Comparison of ENCODE assay signal across 1 cellular context in the genomic region with DNA sequence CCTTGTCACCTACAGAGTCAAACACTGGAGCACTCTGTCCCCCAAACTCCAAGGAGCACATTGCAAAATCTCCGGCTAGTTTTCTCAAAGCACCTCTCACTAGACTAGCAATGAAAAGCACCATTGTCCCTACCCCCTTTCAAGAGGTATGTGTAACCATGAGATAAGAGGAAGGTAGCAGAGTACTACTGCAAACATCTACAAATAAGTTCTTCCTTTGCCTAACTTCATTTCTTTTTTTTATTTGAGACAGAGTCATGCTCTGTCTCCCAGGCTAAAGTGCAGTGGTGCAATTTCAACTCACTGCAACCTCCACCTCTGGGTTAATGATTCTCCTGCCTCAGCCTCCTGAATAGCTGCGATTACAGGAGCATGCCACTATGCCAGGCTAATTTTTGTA.
TF ChIP-seq lines count a peak whose summit lies in the region.

No MANE protein-coding gene starts in this region.

TF ChIP-seq in HepG2, 621 proteins besides CTCF, POLR2A, EP300 and RAD21 (continued from another document):
- TF ChIP-seq, protein P1, sequence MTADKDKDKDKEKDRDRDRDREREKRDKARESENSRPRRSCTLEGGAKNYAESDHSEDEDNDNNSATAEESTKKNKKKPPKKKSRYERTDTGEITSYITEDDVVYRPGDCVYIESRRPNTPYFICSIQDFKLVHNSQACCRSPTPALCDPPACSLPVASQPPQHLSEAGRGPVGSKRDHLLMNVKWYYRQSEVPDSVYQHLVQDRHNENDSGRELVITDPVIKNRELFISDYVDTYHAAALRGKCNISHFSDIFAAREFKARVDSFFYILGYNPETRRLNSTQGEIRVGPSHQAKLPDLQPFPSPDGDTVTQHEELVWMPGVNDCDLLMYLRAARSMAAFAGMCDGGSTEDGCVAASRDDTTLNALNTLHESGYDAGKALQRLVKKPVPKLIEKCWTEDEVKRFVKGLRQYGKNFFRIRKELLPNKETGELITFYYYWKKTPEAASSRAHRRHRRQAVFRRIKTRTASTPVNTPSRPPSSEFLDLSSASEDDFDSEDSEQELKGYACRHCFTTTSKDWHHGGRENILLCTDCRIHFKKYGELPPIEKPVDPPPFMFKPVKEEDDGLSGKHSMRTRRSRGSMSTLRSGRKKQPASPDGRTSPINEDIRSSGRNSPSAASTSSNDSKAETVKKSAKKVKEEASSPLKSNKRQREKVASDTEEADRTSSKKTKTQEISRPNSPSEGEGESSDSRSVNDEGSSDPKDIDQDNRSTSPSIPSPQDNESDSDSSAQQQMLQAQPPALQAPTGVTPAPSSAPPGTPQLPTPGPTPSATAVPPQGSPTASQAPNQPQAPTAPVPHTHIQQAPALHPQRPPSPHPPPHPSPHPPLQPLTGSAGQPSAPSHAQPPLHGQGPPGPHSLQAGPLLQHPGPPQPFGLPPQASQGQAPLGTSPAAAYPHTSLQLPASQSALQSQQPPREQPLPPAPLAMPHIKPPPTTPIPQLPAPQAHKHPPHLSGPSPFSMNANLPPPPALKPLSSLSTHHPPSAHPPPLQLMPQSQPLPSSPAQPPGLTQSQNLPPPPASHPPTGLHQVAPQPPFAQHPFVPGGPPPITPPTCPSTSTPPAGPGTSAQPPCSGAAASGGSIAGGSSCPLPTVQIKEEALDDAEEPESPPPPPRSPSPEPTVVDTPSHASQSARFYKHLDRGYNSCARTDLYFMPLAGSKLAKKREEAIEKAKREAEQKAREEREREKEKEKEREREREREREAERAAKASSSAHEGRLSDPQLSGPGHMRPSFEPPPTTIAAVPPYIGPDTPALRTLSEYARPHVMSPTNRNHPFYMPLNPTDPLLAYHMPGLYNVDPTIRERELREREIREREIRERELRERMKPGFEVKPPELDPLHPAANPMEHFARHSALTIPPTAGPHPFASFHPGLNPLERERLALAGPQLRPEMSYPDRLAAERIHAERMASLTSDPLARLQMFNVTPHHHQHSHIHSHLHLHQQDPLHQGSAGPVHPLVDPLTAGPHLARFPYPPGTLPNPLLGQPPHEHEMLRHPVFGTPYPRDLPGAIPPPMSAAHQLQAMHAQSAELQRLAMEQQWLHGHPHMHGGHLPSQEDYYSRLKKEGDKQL (CRISPR knock-in tag; IDR thresholded peaks at IDR 0.05; ENCODE audit: low read depth), result peak; percentile 71; the same call in 1 of the 2 replicates
- TF ChIP-seq ZNF816 (CRISPR knock-in tag; IDR thresholded peaks at IDR 0.05; ENCODE audit: borderline replicate concordance), result no peak
- TF ChIP-seq ZNF138 (CRISPR knock-in tag; IDR thresholded peaks at IDR 0.05; ENCODE audit: low read depth), result no peak
- TF ChIP-seq ZNF30 (CRISPR knock-in tag; IDR thresholded peaks at IDR 0.05), result no peak
- no peak; the same call in 1 of the 2 replicates for TF ChIP-seq ZNF331 (CRISPR knock-in tag; IDR thresholded peaks at IDR 0.05)
- TF ChIP-seq BCL6 (CRISPR knock-in tag; IDR thresholded peaks at IDR 0.05), result peak; percentile 60
- TF ChIP-seq, protein P2, sequence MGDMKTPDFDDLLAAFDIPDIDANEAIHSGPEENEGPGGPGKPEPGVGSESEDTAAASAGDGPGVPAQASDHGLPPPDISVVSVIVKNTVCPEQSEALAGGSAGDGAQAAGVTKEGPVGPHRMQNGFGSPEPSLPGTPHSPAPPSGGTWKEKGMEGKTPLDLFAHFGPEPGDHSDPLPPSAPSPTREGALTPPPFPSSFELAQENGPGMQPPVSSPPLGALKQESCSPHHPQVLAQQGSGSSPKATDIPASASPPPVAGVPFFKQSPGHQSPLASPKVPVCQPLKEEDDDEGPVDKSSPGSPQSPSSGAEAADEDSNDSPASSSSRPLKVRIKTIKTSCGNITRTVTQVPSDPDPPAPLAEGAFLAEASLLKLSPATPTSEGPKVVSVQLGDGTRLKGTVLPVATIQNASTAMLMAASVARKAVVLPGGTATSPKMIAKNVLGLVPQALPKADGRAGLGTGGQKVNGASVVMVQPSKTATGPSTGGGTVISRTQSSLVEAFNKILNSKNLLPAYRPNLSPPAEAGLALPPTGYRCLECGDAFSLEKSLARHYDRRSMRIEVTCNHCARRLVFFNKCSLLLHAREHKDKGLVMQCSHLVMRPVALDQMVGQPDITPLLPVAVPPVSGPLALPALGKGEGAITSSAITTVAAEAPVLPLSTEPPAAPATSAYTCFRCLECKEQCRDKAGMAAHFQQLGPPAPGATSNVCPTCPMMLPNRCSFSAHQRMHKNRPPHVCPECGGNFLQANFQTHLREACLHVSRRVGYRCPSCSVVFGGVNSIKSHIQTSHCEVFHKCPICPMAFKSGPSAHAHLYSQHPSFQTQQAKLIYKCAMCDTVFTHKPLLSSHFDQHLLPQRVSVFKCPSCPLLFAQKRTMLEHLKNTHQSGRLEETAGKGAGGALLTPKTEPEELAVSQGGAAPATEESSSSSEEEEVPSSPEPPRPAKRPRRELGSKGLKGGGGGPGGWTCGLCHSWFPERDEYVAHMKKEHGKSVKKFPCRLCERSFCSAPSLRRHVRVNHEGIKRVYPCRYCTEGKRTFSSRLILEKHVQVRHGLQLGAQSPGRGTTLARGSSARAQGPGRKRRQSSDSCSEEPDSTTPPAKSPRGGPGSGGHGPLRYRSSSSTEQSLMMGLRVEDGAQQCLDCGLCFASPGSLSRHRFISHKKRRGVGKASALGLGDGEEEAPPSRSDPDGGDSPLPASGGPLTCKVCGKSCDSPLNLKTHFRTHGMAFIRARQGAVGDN (CRISPR knock-in tag; IDR thresholded peaks at IDR 0.05), result no peak
- no peak for TF ChIP-seq ZNF160 (CRISPR knock-in tag; IDR thresholded peaks at IDR 0.05)
- TF ChIP-seq ZBTB21 (CRISPR knock-in tag; IDR thresholded peaks at IDR 0.05), result no peak
- no peak for TF ChIP-seq ZNF746 (CRISPR knock-in tag; IDR thresholded peaks at IDR 0.05)
- no peak for TF ChIP-seq POLR2AphosphoS5 (IDR thresholded peaks at IDR 0.05; ENCODE audit: low read depth, low read length)
- TF ChIP-seq ZFP90 (CRISPR knock-in tag; IDR thresholded peaks at IDR 0.05; ENCODE audit: borderline replicate concordance), result no peak
- no peak for TF ChIP-seq KLF9 (CRISPR knock-in tag; IDR thresholded peaks at IDR 0.05; ENCODE audit: low read depth)
- TF ChIP-seq, protein P3, sequence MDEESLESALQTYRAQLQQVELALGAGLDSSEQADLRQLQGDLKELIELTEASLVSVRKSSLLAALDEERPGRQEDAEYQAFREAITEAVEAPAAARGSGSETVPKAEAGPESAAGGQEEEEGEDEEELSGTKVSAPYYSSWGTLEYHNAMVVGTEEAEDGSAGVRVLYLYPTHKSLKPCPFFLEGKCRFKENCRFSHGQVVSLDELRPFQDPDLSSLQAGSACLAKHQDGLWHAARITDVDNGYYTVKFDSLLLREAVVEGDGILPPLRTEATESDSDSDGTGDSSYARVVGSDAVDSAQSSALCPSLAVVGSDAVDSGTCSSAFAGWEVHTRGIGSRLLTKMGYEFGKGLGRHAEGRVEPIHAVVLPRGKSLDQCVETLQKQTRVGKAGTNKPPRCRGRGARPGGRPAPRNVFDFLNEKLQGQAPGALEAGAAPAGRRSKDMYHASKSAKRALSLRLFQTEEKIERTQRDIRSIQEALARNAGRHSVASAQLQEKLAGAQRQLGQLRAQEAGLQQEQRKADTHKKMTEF (CRISPR knock-in tag; IDR thresholded peaks at IDR 0.05), result 0 out of 2 replicates have a peak, but pooled peaks have one; percentile 26
- no peak; the same call in 1 of the 2 replicates for TF ChIP-seq MED1 (CRISPR knock-in tag; IDR thresholded peaks at IDR 0.05)
- TF ChIP-seq MED8 (CRISPR knock-in tag; IDR thresholded peaks at IDR 0.05; ENCODE audit: insufficient replicate concordance), result peak; percentile 33
- TF ChIP-seq JARID2 (CRISPR knock-in tag; IDR thresholded peaks at IDR 0.05; ENCODE audit: insufficient replicate concordance), result no peak
- TF ChIP-seq, protein P4, sequence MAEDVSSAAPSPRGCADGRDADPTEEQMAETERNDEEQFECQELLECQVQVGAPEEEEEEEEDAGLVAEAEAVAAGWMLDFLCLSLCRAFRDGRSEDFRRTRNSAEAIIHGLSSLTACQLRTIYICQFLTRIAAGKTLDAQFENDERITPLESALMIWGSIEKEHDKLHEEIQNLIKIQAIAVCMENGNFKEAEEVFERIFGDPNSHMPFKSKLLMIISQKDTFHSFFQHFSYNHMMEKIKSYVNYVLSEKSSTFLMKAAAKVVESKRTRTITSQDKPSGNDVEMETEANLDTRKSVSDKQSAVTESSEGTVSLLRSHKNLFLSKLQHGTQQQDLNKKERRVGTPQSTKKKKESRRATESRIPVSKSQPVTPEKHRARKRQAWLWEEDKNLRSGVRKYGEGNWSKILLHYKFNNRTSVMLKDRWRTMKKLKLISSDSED (CRISPR knock-in tag; IDR thresholded peaks at IDR 0.05), result no peak
- TF ChIP-seq NKX3-1 (CRISPR knock-in tag; IDR thresholded peaks at IDR 0.05), result no peak
- TF ChIP-seq, protein P5, sequence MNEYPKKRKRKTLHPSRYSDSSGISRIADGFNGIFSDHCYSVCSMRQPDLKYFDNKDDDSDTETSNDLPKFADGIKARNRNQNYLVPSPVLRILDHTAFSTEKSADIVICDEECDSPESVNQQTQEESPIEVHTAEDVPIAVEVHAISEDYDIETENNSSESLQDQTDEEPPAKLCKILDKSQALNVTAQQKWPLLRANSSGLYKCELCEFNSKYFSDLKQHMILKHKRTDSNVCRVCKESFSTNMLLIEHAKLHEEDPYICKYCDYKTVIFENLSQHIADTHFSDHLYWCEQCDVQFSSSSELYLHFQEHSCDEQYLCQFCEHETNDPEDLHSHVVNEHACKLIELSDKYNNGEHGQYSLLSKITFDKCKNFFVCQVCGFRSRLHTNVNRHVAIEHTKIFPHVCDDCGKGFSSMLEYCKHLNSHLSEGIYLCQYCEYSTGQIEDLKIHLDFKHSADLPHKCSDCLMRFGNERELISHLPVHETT (CRISPR knock-in tag; conservative IDR thresholded peaks at IDR 0.05), result no peak
- TF ChIP-seq, protein P6, sequence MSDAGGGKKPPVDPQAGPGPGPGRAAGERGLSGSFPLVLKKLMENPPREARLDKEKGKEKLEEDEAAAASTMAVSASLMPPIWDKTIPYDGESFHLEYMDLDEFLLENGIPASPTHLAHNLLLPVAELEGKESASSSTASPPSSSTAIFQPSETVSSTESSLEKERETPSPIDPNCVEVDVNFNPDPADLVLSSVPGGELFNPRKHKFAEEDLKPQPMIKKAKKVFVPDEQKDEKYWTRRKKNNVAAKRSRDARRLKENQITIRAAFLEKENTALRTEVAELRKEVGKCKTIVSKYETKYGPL (CRISPR knock-in tag; IDR thresholded peaks at IDR 0.05), result no peak
